Comparison of ENCODE assay signal across 2 cellular contexts in the genomic region with DNA sequence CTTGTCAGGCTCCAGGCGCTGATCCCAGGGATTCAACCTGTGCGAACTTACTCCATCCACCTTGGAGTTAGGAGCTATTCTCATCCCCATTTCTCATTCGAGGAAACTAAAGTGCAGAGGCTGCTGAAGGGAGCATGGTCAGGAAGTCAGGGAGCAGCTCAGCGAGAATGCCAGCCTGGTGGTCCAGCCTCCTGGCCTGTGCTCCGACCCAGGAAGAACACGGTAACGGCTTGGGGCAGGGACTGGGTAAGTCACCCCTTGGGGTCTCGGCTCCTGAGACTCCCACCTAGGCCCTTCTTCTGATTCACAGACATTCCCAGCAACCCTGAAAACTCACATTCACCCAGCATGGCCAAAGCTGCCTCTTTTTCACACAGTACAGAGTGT.
TF ChIP-seq lines count a peak whose summit lies in the region.

No MANE protein-coding gene starts in this region.

TF ChIP-seq in IMR-90, 13 proteins besides CTCF, POLR2A, EP300 and RAD21 (continued from another document):
- TF ChIP-seq, protein P1, sequence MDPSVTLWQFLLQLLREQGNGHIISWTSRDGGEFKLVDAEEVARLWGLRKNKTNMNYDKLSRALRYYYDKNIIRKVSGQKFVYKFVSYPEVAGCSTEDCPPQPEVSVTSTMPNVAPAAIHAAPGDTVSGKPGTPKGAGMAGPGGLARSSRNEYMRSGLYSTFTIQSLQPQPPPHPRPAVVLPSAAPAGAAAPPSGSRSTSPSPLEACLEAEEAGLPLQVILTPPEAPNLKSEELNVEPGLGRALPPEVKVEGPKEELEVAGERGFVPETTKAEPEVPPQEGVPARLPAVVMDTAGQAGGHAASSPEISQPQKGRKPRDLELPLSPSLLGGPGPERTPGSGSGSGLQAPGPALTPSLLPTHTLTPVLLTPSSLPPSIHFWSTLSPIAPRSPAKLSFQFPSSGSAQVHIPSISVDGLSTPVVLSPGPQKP (IDR thresholded peaks at IDR 0.05; ENCODE audit: borderline replicate concordance, low read depth, low read length) = no peak
- TF ChIP-seq CEBPB (IDR thresholded peaks at IDR 0.05; ENCODE audit: low read depth, low read length) = no peak
- no peak for TF ChIP-seq NFE2L2 (IDR thresholded peaks at IDR 0.05; ENCODE audit: low read depth, low read length)
- TF ChIP-seq FOS (IDR thresholded peaks at IDR 0.05; ENCODE audit: low read depth, low read length) = no peak
- no peak for TF ChIP-seq MAFK (IDR thresholded peaks at IDR 0.05; ENCODE audit: low read depth, low read length)
- TF ChIP-seq MXI1 (IDR thresholded peaks at IDR 0.05; ENCODE audit: borderline replicate concordance, low read depth, low read length) = no peak
- TF ChIP-seq SMC3 (IDR thresholded peaks at IDR 0.05; ENCODE audit: low read depth, low read length) = no peak

TF ChIP-seq in WTC11, 78 proteins besides CTCF, POLR2A, EP300 and RAD21 (continued from another document):
- TF ChIP-seq, protein P2, sequence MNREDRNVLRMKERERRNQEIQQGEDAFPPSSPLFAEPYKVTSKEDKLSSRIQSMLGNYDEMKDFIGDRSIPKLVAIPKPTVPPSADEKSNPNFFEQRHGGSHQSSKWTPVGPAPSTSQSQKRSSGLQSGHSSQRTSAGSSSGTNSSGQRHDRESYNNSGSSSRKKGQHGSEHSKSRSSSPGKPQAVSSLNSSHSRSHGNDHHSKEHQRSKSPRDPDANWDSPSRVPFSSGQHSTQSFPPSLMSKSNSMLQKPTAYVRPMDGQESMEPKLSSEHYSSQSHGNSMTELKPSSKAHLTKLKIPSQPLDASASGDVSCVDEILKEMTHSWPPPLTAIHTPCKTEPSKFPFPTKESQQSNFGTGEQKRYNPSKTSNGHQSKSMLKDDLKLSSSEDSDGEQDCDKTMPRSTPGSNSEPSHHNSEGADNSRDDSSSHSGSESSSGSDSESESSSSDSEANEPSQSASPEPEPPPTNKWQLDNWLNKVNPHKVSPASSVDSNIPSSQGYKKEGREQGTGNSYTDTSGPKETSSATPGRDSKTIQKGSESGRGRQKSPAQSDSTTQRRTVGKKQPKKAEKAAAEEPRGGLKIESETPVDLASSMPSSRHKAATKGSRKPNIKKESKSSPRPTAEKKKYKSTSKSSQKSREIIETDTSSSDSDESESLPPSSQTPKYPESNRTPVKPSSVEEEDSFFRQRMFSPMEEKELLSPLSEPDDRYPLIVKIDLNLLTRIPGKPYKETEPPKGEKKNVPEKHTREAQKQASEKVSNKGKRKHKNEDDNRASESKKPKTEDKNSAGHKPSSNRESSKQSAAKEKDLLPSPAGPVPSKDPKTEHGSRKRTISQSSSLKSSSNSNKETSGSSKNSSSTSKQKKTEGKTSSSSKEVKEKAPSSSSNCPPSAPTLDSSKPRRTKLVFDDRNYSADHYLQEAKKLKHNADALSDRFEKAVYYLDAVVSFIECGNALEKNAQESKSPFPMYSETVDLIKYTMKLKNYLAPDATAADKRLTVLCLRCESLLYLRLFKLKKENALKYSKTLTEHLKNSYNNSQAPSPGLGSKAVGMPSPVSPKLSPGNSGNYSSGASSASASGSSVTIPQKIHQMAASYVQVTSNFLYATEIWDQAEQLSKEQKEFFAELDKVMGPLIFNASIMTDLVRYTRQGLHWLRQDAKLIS (CRISPR knock-in tag; IDR thresholded peaks at IDR 0.05; ENCODE audit: borderline replicate concordance) = no peak
- no peak for TF ChIP-seq SMAD4 (CRISPR knock-in tag; IDR thresholded peaks at IDR 0.05)
- TF ChIP-seq, protein P3, sequence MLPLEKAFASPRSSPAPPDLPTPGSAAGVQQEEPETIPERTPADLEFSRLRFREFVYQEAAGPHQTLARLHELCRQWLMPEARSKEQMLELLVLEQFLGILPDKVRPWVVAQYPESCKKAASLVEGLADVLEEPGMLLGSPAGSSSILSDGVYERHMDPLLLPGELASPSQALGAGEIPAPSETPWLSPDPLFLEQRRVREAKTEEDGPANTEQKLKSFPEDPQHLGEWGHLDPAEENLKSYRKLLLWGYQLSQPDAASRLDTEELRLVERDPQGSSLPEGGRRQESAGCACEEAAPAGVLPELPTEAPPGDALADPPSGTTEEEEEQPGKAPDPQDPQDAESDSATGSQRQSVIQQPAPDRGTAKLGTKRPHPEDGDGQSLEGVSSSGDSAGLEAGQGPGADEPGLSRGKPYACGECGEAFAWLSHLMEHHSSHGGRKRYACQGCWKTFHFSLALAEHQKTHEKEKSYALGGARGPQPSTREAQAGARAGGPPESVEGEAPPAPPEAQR (CRISPR knock-in tag; IDR thresholded peaks at IDR 0.05) = no peak
- TF ChIP-seq, protein P4, sequence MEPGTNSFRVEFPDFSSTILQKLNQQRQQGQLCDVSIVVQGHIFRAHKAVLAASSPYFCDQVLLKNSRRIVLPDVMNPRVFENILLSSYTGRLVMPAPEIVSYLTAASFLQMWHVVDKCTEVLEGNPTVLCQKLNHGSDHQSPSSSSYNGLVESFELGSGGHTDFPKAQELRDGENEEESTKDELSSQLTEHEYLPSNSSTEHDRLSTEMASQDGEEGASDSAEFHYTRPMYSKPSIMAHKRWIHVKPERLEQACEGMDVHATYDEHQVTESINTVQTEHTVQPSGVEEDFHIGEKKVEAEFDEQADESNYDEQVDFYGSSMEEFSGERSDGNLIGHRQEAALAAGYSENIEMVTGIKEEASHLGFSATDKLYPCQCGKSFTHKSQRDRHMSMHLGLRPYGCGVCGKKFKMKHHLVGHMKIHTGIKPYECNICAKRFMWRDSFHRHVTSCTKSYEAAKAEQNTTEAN (CRISPR knock-in tag; IDR thresholded peaks at IDR 0.05) = no peak
